Comparison of ENCODE assay signal across 9 cellular contexts in genomic region chr9:126325779-126326178, GRCh38. TPM values are rescaled to one million over a fixed set of nuclear protein-coding genes. Genes with fewer than 3 reads are reported as not detected.
DNase-seq lines count a peak whose midpoint lies in the region; ATAC-seq, FAIRE-seq and TF ChIP-seq lines count a peak whose summit lies in the region.
"Had no signal": no experiment of that assay in that cellular context is flagged by ENCODE, and none has a peak within 500 bp of the region (broad histone marks: within the 10 kb centered on the region; RNA-seq: fewer than 3 reads in every experiment).

No MANE protein-coding gene starts in this region.

- TF ChIP-seq EP300 in A549 (IDR thresholded peaks at IDR 0.05) (no peak), neural cell (conservative IDR thresholded peaks at IDR 0.05; ENCODE audit: poor library complexity, severe bottlenecking) (no peak)

- H3K27ac Mint-ChIP-seq in central memory CD8-positive, alpha-beta T cell (ENCODE audit: low read depth): peak overlapping the region; percentile 95

- no peak for TF ChIP-seq POLR2A in A549 (IDR thresholded peaks at IDR 0.05; ENCODE audit: low read length)

- H3K36me3 Mint-ChIP-seq in central memory CD8-positive, alpha-beta T cell (ENCODE audit: insufficient read depth): peaks cover 15% of the 10 kb centered on the region

- peak overlapping the region; percentile 65 for H3K4me3 ChIP-seq in A549
- H3K4me3 ChIP-seq in HUES48 (ENCODE audit: low read depth, low read length): peak overlapping the region; percentile 59
- peak overlapping the region; percentile 67 for H3K4me3 ChIP-seq in neural cell (ENCODE audit: low read length)

- H4K20me1 ChIP-seq in neural cell (ENCODE audit: insufficient read depth): no peaks in the 10 kb centered on the region

- no peak for TF ChIP-seq CTCF in A549 (IDR thresholded peaks at IDR 0.05)
- TF ChIP-seq CTCF in neural cell (IDR thresholded peaks at IDR 0.05; ENCODE audit: poor library complexity, severe bottlenecking): no peak

- H3K27me3 Mint-ChIP-seq in central memory CD8-positive, alpha-beta T cell: no peaks in the 10 kb centered on the region

- H3K4me2 ChIP-seq in A549 (peak overlapping the region; percentile 93), neural cell (ENCODE audit: low read length) (no peak overlapping the region)

- TF ChIP-seq RAD21 in A549 (conservative IDR thresholded peaks at IDR 0.05 in 1 of 2, IDR thresholded peaks at IDR 0.05 in 1 of 2) (no peak), neural cell (conservative IDR thresholded peaks at IDR 0.05) (no peak)

- no peak for FAIRE-seq in A549 (lab: Jason Lieb, UNC)

- peaks cover 44% of the 10 kb centered on the region for H3K4me1 Mint-ChIP-seq in central memory CD8-positive, alpha-beta T cell

- H3K79me2 ChIP-seq in neural cell (replicated peaks; ENCODE audit: insufficient read depth, low read length): peaks cover 35% of the 10 kb centered on the region

- H3K4me3 Mint-ChIP-seq in central memory CD8-positive, alpha-beta T cell: peak overlapping the region; percentile 91

- H3K4me1 ChIP-seq in A549: peaks cover 6% of the 10 kb centered on the region; the same call in 1 of the 3 replicates
- H3K4me1 ChIP-seq in HUES48 (ENCODE audit: control insufficient read depth, insufficient read depth, low read length): peaks cover 10% of the 10 kb centered on the region

- H3K9me3 Mint-ChIP-seq in central memory CD8-positive, alpha-beta T cell: no peaks in the 10 kb centered on the region

- POLR2A ChIA-PET in A549 (lab: Yijun Ruan, JAX): interaction anchor here (0.5 to 1.9 kb wide), 3 partner anchors 10 to 124 kb away, joined by 3 to 8 read pairs (median 3); no protein-coding TSS in a partner anchor

- H3K9me3 ChIP-seq in A549 (peaks cover 18% of the 10 kb centered on the region), HUES48 (ENCODE audit: control insufficient read depth, insufficient read depth, low read length) (peaks cover 9% of the 10 kb centered on the region; the same call in 1 of the 2 replicates), neural cell (ENCODE audit: low read length) (no peaks in the 10 kb centered on the region)

- DNase-seq in A549 (ENCODE audit: low read depth in 1 of 2, low spot score in 1 of 2): no peak
- DNase-seq in central memory CD8-positive, alpha-beta T cell (ENCODE audit: low spot score in 2 of 2): no peak
- DNase-seq in DMS53 treated with DMSO at 0.1 percent for 48 hours (lab: John Stamatoyannopoulos, UW; ENCODE audit: unreplicated experiment): no peak
- no peak for DNase-seq in SIG-M5 (lab: John Stamatoyannopoulos, UW)
- DNase-seq: midbrain had no signal

- no peaks in the 10 kb centered on the region for H3K9me2 ChIP-seq in neural cell (ENCODE audit: insufficient read depth, low read length)

- no peaks in the 10 kb centered on the region for H3K36me3 ChIP-seq in HUES48 (ENCODE audit: control insufficient read depth, insufficient read depth, low read length)
- no peaks in the 10 kb centered on the region for H3K36me3 ChIP-seq in neural cell (ENCODE audit: insufficient read depth, low read length)

- 93% methylated on average over 5 of the region's 5 CpGs for WGBS in A549 (ENCODE audit: missing lambda C conversion rate)

- H3K27ac ChIP-seq in A549 (peak overlapping the region; percentile 90 to 96; a peak in 5 of 6 replicates), HUES48 (ENCODE audit: low read depth, low read length) (no peak overlapping the region), neural cell (ENCODE audit: low read length) (peak overlapping the region; percentile 76)

- H3K9ac ChIP-seq in HUES48 (ENCODE audit: low read depth, low read length): no peak overlapping the region
- peak overlapping the region; percentile 81 for H3K9ac ChIP-seq in neural cell (ENCODE audit: low read length)

- H2AFZ ChIP-seq in neural cell (ENCODE audit: low read depth, low read length): peak overlapping the region; percentile 73

- ATAC-seq in A549 (peak in 1 of 2 experiments; percentile 10; a peak in 1 of 6 replicates), HG03439 (IDR thresholded peaks at IDR 0.05; ENCODE audit: unreplicated experiment) (no peak), GM18870 (IDR thresholded peaks at IDR 0.05; ENCODE audit: unreplicated experiment) (no peak)
- ATAC-seq in central memory CD8-positive, alpha-beta T cell (replicated peaks; ENCODE audit: extremely low read depth, poor library complexity, severe bottlenecking): no peak

- CTCF ChIA-PET in A549 (lab: Yijun Ruan, JAX): interaction anchor here (0.6 to 4.9 kb wide), 6 partner anchors 9 to 174 kb away, joined by 3 to 24 read pairs (median 3); no protein-coding TSS in a partner anchor

- peaks cover 2% of the 10 kb centered on the region for H3F3A ChIP-seq in neural cell (ENCODE audit: insufficient read depth, low read length, poor library complexity, severe bottlenecking)

- H3K27me3 ChIP-seq in HUES48 (ENCODE audit: control insufficient read depth, insufficient read depth, low read length) (peaks cover 11% of the 10 kb centered on the region), neural cell (ENCODE audit: insufficient read depth, low read depth, low read length) (no peaks in the 10 kb centered on the region)

TF ChIP-seq in A549, 52 proteins besides CTCF, POLR2A, EP300 and RAD21 (continues in another document):
- TF ChIP-seq HOXB5 (CRISPR knock-in tag; IDR thresholded peaks at IDR 0.05) (no peak), MAFK (IDR thresholded peaks at IDR 0.05; ENCODE audit: partially characterized antibody) (no peak), CBX2 (IDR thresholded peaks at IDR 0.05; ENCODE audit: borderline replicate concordance, low read depth) (no peak), PBX3 (IDR thresholded peaks at IDR 0.05) (no peak), HDAC2 (IDR thresholded peaks at IDR 0.05) (no peak), USF2 (IDR thresholded peaks at IDR 0.05) (no peak), RFX5 (IDR thresholded peaks at IDR 0.05) (no peak), NFE2L2 (conservative IDR thresholded peaks at IDR 0.05; ENCODE audit: low read length) (no peak), JUN (IDR thresholded peaks at IDR 0.05) (no peak), ZSCAN20 (CRISPR knock-in tag; IDR thresholded peaks at IDR 0.05) (no peak), NPAS2 (CRISPR knock-in tag; IDR thresholded peaks at IDR 0.05; ENCODE audit: borderline replicate concordance) (no peak), FOXS1 (CRISPR knock-in tag; IDR thresholded peaks at IDR 0.05) (no peak)

TF ChIP-seq in neural cell, 6 proteins besides CTCF, POLR2A, EP300 and RAD21:
- no peak for TF ChIP-seq REST (IDR thresholded peaks at IDR 0.05; ENCODE audit: borderline replicate concordance)
- no peak for TF ChIP-seq TAF1 (IDR thresholded peaks at IDR 0.05; ENCODE audit: low read depth)
- TF ChIP-seq SMC3 (conservative IDR thresholded peaks at IDR 0.05; ENCODE audit: poor library complexity): no peak
- no peak for TF ChIP-seq MXI1 (conservative IDR thresholded peaks at IDR 0.05; ENCODE audit: poor library complexity, severe bottlenecking)

RNA-seq across cellular contexts. Expression of gene MVB12B, which starts 0.8 kb away (rescaled TPM):
- polyA plus RNA-seq in A549 (2011; rRNA removed): 5.2 and 5.9 TPM in 2 replicates
- polyA plus RNA-seq in A549 (2012; cell fraction: cytosol; rRNA removed): 5.0 and 7.6 TPM in 2 replicates
- 7.9 and 9.7 TPM in 2 replicates for polyA plus RNA-seq in A549 (2012; cell fraction: nucleus; rRNA removed)
- 4.3 to 5.1 TPM (median 4.6 TPM) in 3 replicates for polyA plus RNA-seq in A549 (2017; fragmentation: RNase III; extraction: RNeasy Plus Mini Kit Qiagen cat#74134 plus additional on column Dnase treatment)
- polyA minus RNA-seq in A549 (2011; rRNA and poly(A)+ RNA removed): 10.0 and 12.3 TPM in 2 replicates
- polyA plus RNA-seq in neural cell: 39.5 and 47.5 TPM in 2 replicates
- 74.0 and 74.7 TPM in 2 replicates for polyA minus RNA-seq in neural cell
